8 cellular contexts compared by ENCODE assay signal in the genomic region with DNA sequence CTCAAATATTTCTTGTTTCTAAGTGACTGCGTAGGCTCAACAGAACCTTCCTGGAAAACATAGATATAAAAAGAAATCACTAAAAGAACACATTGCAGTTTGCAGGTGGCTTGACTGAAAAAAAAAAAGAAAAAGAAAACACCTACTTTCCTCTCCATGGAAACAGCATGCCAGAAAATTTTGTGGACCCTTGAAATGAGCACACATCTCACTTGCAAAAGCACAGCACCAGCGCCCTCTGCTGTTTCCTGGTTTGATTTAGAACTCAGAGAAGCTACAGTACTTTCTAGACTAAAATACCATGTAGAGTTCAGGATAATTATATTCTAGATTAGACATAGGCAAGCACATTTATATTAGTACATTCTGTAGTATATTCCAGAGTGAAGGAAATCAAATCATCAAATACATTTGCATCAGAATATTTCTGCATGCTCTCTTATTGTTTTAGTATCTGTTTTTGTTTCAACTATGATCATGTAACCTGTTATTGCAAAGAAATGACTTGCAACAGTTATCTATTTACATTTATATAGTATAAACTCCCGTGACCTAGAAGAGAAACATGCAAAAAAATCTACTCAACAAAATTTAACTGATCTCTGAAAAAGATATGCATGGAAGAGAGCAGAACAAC. TPM values are rescaled to one million over a fixed set of nuclear protein-coding genes. Genes with fewer than 3 reads are reported as not detected.
A peak's percentile ranks its signal among the peaks of the same experiment; 100 is the strongest.
DNase-seq lines count a peak whose midpoint lies in the region; ATAC-seq and TF ChIP-seq lines count a peak whose summit lies in the region.

No MANE protein-coding gene starts in this region.

- H3K27me3 Mint-ChIP-seq in naive thymus-derived CD8-positive, alpha-beta T cell = no peaks in the 10 kb centered on the region

- H3K4me3 Mint-ChIP-seq in naive thymus-derived CD8-positive, alpha-beta T cell = no peak overlapping the region
- H3K4me3 Mint-ChIP-seq in stimulated activated effector memory CD8-positive, alpha-beta T cell treated with anti-CD3 and anti-CD28 coated beads, Interleukin-12 subunit alpha, Interleukin-12 subunit beta, amount 100 ng/mL, for 72 hours = no peak overlapping the region

- TF ChIP-seq CTCF in C4-2B (conservative IDR thresholded peaks at IDR 0.05) (peak; percentile 97), OCI-LY1 (IDR thresholded peaks at IDR 0.05; ENCODE audit: low read length) (peak; percentile 87), esophagus muscularis mucosa (IDR thresholded peaks at IDR 0.05) (peak; percentile 70 to 74 (median 72))

- H3K27ac ChIP-seq in C4-2B (no peak overlapping the region), OCI-LY1 (ENCODE audit: low read depth, low read length, poor library complexity, severe bottlenecking) (no peak overlapping the region), esophagus muscularis mucosa (replicated peaks in 1 of 4) (no peak overlapping the region)

- no peaks in the 10 kb centered on the region for H3K4me1 ChIP-seq in OCI-LY1 (ENCODE audit: insufficient read depth, low read length, severe bottlenecking)
- H3K4me1 ChIP-seq in esophagus muscularis mucosa = no peaks in the 10 kb centered on the region

- intact Hi-C loops in esophagus muscularis mucosa (cut with DNase I) = loop anchor here (2.0 to 5.0 kb wide), 2 partner anchors 212 to 428 kb away; no protein-coding TSS in a partner anchor

- H3K4me3 ChIP-seq in OCI-LY1 (ENCODE audit: low read depth, low read length, poor library complexity, severe bottlenecking) (no peak overlapping the region), esophagus muscularis mucosa (no peak overlapping the region)

- 36% methylated on average over 3 of the region's 3 CpGs for WGBS in esophagus muscularis mucosa

- no peak for TF ChIP-seq POLR2A in esophagus muscularis mucosa (IDR thresholded peaks at IDR 0.05; ENCODE audit: low read depth)

- H2AFZ ChIP-seq in OCI-LY1 (ENCODE audit: low read length) = no peak overlapping the region

- H3K36me3 Mint-ChIP-seq in naive thymus-derived CD8-positive, alpha-beta T cell = no peaks in the 10 kb centered on the region
- no peaks in the 10 kb centered on the region for H3K36me3 Mint-ChIP-seq in stimulated activated effector memory CD8-positive, alpha-beta T cell treated with anti-CD3 and anti-CD28 coated beads, Interleukin-12 subunit alpha, Interleukin-12 subunit beta, amount 100 ng/mL, for 72 hours

- no peaks in the 10 kb centered on the region for H3K36me3 ChIP-seq in OCI-LY1 (ENCODE audit: insufficient read depth, low read length)
- no peaks in the 10 kb centered on the region for H3K36me3 ChIP-seq in esophagus muscularis mucosa

- H3K27me3 ChIP-seq in OCI-LY1 (ENCODE audit: insufficient read depth, low read length) = no peaks in the 10 kb centered on the region
- H3K27me3 ChIP-seq in esophagus muscularis mucosa = no peaks in the 10 kb centered on the region

- POLR2A ChIA-PET in naive thymus-derived CD8-positive, alpha-beta T cell (lab: Charles Lee) = no interaction called here

- ATAC-seq in naive thymus-derived CD8-positive, alpha-beta T cell = peak; percentile 63 to 72
- ATAC-seq in stimulated activated effector memory CD8-positive, alpha-beta T cell treated with anti-CD3 and anti-CD28 coated beads, Interleukin-12 subunit alpha, Interleukin-12 subunit beta, amount 100 ng/mL, for 72 hours = no peak

- DNase-seq in HT-29 (ENCODE audit: low spot score) (peak; percentile 94), esophagus muscularis mucosa (ENCODE audit: extremely low spot score) (peak; percentile 93), GM19238 (ENCODE audit: insufficient read length, low spot score) (no peak)
- peak; percentile 72 for DNase-seq in activated CD8-positive, alpha-beta memory T cell treated with anti-CD3 and anti-CD28 coated beads, Interleukin-2, amount 50 U/mL, for 4 hours
- DNase-seq in naive thymus-derived CD8-positive, alpha-beta T cell = peak; percentile 48 to 88 (median 64)
- peak; percentile 48 to 82 for DNase-seq in stimulated activated effector memory CD8-positive, alpha-beta T cell treated with anti-CD3 and anti-CD28 coated beads, Interleukin-12 subunit alpha, Interleukin-12 subunit beta, amount 100 ng/mL, for 72 hours (ENCODE audit: low spot score in 2 of 2)

- no peaks in the 10 kb centered on the region for H3K9me3 ChIP-seq in OCI-LY1 (ENCODE audit: low read length)
- H3K9me3 ChIP-seq in esophagus muscularis mucosa = no peaks in the 10 kb centered on the region

- H3K9me3 Mint-ChIP-seq in naive thymus-derived CD8-positive, alpha-beta T cell = no peaks in the 10 kb centered on the region
- H3K9me3 Mint-ChIP-seq in stimulated activated effector memory CD8-positive, alpha-beta T cell treated with anti-CD3 and anti-CD28 coated beads, Interleukin-12 subunit alpha, Interleukin-12 subunit beta, amount 100 ng/mL, for 72 hours = no peaks in the 10 kb centered on the region

- no peak overlapping the region for H3K27ac Mint-ChIP-seq in naive thymus-derived CD8-positive, alpha-beta T cell
- H3K27ac Mint-ChIP-seq in stimulated activated effector memory CD8-positive, alpha-beta T cell treated with anti-CD3 and anti-CD28 coated beads, Interleukin-12 subunit alpha, Interleukin-12 subunit beta, amount 100 ng/mL, for 72 hours = no peak overlapping the region

- no peak overlapping the region for H3K4me2 ChIP-seq in OCI-LY1 (ENCODE audit: low read length)

- H3K79me2 ChIP-seq in OCI-LY1 (ENCODE audit: insufficient read depth, low read length) = no peaks in the 10 kb centered on the region

- no peaks in the 10 kb centered on the region for H3K4me1 Mint-ChIP-seq in naive thymus-derived CD8-positive, alpha-beta T cell
- H3K4me1 Mint-ChIP-seq in stimulated activated effector memory CD8-positive, alpha-beta T cell treated with anti-CD3 and anti-CD28 coated beads, Interleukin-12 subunit alpha, Interleukin-12 subunit beta, amount 100 ng/mL, for 72 hours = no peaks in the 10 kb centered on the region

- H3K9ac ChIP-seq in OCI-LY1 (ENCODE audit: low read length) = no peak overlapping the region

- no peaks in the 10 kb centered on the region for H4K20me1 ChIP-seq in OCI-LY1 (ENCODE audit: insufficient read depth, low read length)

- no peaks in the 10 kb centered on the region for H3F3A ChIP-seq in OCI-LY1 (ENCODE audit: insufficient read depth, low read length)

- H3K9me2 ChIP-seq in OCI-LY1 (ENCODE audit: low read depth, low read length) = no peaks in the 10 kb centered on the region

- no peak for TF ChIP-seq EP300 in esophagus muscularis mucosa (IDR thresholded peaks at IDR 0.05)

RNA-seq across cellular contexts. Expression of a gene that starts 22.3 kb away (rescaled TPM):
- total RNA-seq in HT-29 (2014; rRNA removed; shearing (Covaris generic)) = 38.6 and 57.4 TPM in 2 replicates
- total RNA-seq in esophagus muscularis mucosa = 10 to 100 TPM; 12.6 to 17.3 (median 15.2) TPM
- total RNA-seq in naive thymus-derived CD8-positive, alpha-beta T cell = 10 to 100 TPM; 25.5 to 28.8 TPM
- polyA plus RNA-seq in naive thymus-derived CD8-positive, alpha-beta T cell = 1 to 10 TPM; 5.4 to 8.1 (median 5.9) TPM
